ENCODE assay signal across 9 cellular contexts in genomic region chr7:30920584-30921539, GRCh38. TPM values are rescaled to one million over a fixed set of nuclear protein-coding genes. Genes with fewer than 3 reads are reported as not detected.
DNase-seq lines count a peak whose midpoint lies in the region; ATAC-seq and TF ChIP-seq lines count a peak whose summit lies in the region.
"Had no signal": no experiment of that assay in that cellular context is flagged by ENCODE, and none has a peak within 500 bp of the region (broad histone marks: within the 10 kb centered on the region; RNA-seq: fewer than 3 reads in every experiment).

No MANE protein-coding gene starts in this region.

- POLR2A ChIA-PET in Panc1 (lab: Charles Lee), result no interaction called here

- DNase-seq in Panc1 (ENCODE audit: low read depth, low spot score), result no peak
- peak; percentile 33 for DNase-seq in fibroblast of villous mesenchyme (ENCODE audit: low read depth)
- DNase-seq in osteoblast (ENCODE audit: insufficient read length, low spot score, missing footprints), result peak; percentile 91
- DNase-seq in cerebellar cortex (ENCODE audit: low spot score), result no peak
- no peak for DNase-seq in RKO (ENCODE audit: low spot score)

- in situ Hi-C loops in Panc1 (cut with HindIII; ENCODE audit: low pct_unique_long_range_greater_than_20kb, low sequenced_read_pairs), result no loop called here

- CTCF ChIA-PET in Panc1 (lab: Charles Lee), result no interaction called here

- peak overlapping the region in 6 of 11 experiments; percentile 7 to 48 (median 42); a peak in 13 of 22 replicates for H3K4me2 ChIP-seq in BLaER1 treated with 17β-estradiol and CSF1 and Interleukin-3, amounts not matched to agents 10 nM and 100 nM
- H3K4me2 ChIP-seq in osteoblast (ENCODE audit: insufficient read depth, low read length), result no peak overlapping the region

- BruUV-seq in Panc1 (replicated peaks; lab: Mats Ljungman, UMichigan), result no TSS peak

- peak overlapping the region; percentile 60 for H2AFZ ChIP-seq in osteoblast (ENCODE audit: low read length)

- ATAC-seq in Panc1, result 0 out of 2 replicates have a peak, but pooled peaks have one; percentile 31
- no peak for ATAC-seq in HG02759 (IDR thresholded peaks at IDR 0.05; ENCODE audit: unreplicated experiment)
- ATAC-seq in GM21529 (IDR thresholded peaks at IDR 0.05; ENCODE audit: unreplicated experiment), result no peak

- no peak overlapping the region for H3K9ac ChIP-seq in BLaER1 treated with 17β-estradiol and CSF1 and Interleukin-3, amounts not matched to agents 10 nM and 100 nM

- H3K79me2 ChIP-seq in osteoblast (ENCODE audit: insufficient read depth, low read length), result no peaks in the 10 kb centered on the region

- no peak overlapping the region for H3K27ac ChIP-seq in BLaER1 treated with 17β-estradiol and CSF1 and Interleukin-3, amounts not matched to agents 10 nM and 100 nM
- no peak overlapping the region for H3K27ac ChIP-seq in Panc1 (ENCODE audit: low read length)
- no peak overlapping the region for H3K27ac ChIP-seq in osteoblast (ENCODE audit: low read depth, low read length)

- no peaks in the 10 kb centered on the region for H3K36me3 ChIP-seq in BLaER1 treated with 17β-estradiol and CSF1 and Interleukin-3, amounts not matched to agents 10 nM and 100 nM
- no peaks in the 10 kb centered on the region for H3K36me3 ChIP-seq in Panc1 (ENCODE audit: control insufficient read depth, insufficient read depth, low read length)
- H3K36me3 ChIP-seq in osteoblast (ENCODE audit: insufficient read depth, low read length), result no peaks in the 10 kb centered on the region

- intact Hi-C loops in Panc1 (cut with micrococcal nuclease; ENCODE audit: unreplicated experiment), result no loop called here

- H3K27me3 ChIP-seq in BLaER1 treated with 17β-estradiol and CSF1 and Interleukin-3, amounts not matched to agents 10 nM and 100 nM, result no peaks in the 10 kb centered on the region
- H3K27me3 ChIP-seq in Panc1 (ENCODE audit: control insufficient read depth, insufficient read depth, low read length), result no peaks in the 10 kb centered on the region
- H3K27me3 ChIP-seq in osteoblast (ENCODE audit: insufficient read depth, low read length), result no peaks in the 10 kb centered on the region

- peaks cover 0 to 15% (median 0%) of the 10 kb centered on the region in 11 experiments; a peak in 2 of 22 replicates for H4K20me1 ChIP-seq in BLaER1 treated with 17β-estradiol and CSF1 and Interleukin-3, amounts not matched to agents 10 nM and 100 nM
- H4K20me1 ChIP-seq in osteoblast (ENCODE audit: insufficient read depth, low read length), result no peaks in the 10 kb centered on the region

- no peak for TF ChIP-seq CTCF in Panc1 (IDR thresholded peaks at IDR 0.05)
- no peak for TF ChIP-seq CTCF in fibroblast of villous mesenchyme (IDR thresholded peaks at IDR 0.05; ENCODE audit: insufficient read depth, low read depth, low read length)
- TF ChIP-seq CTCF in osteoblast (IDR thresholded peaks at IDR 0.05; ENCODE audit: extremely low read depth, low read depth, low read length), result no peak

- no peaks in the 10 kb centered on the region for H3K9me3 ChIP-seq in BLaER1 treated with 17β-estradiol and CSF1 and Interleukin-3, amounts not matched to agents 10 nM and 100 nM (replicated peaks in 1 of 11)
- H3K9me3 ChIP-seq in Panc1 (ENCODE audit: control insufficient read depth, insufficient read depth, low read depth, low read length) (no peaks in the 10 kb centered on the region), osteoblast (ENCODE audit: low read depth, low read length) (no peaks in the 10 kb centered on the region)

- no peak overlapping the region for H3K4me3 ChIP-seq in BLaER1 treated with 17β-estradiol and CSF1 and Interleukin-3, amounts not matched to agents 10 nM and 100 nM
- no peak overlapping the region for H3K4me3 ChIP-seq in Panc1 (ENCODE audit: low read depth in 2 of 2, low read length in 2 of 2)
- H3K4me3 ChIP-seq in fibroblast of villous mesenchyme (ENCODE audit: low read depth, low read length), result no peak overlapping the region
- H3K4me3 ChIP-seq in osteoblast (ENCODE audit: insufficient read depth, low read length), result no peak overlapping the region

- peaks cover 5 to 23% (median 14%) of the 10 kb centered on the region in 10 experiments for H3K4me1 ChIP-seq in BLaER1 treated with 17β-estradiol and CSF1 and Interleukin-3, amounts not matched to agents 10 nM and 100 nM
- H3K4me1 ChIP-seq in Panc1 (ENCODE audit: control insufficient read depth, insufficient read depth, low read length) (no peaks in the 10 kb centered on the region), osteoblast (ENCODE audit: insufficient read depth, low read length) (peaks cover 12% of the 10 kb centered on the region)

RNA-seq across cellular contexts. Expression of gene AQP1, which starts 9.2 kb away (rescaled TPM):
- total RNA-seq in Panc1 (2021; ENCODE audit: unreplicated experiment) (0.57 TPM), fibroblast of villous mesenchyme (11.9 and 25.0 TPM in 2 replicates), osteoblast (0.59 and 0.72 TPM in 2 replicates)
- 0.25 TPM for polyA plus RNA-seq in Panc1 (2012; ENCODE audit: insufficient read length)

RNA-seq across cellular contexts. Expression of gene GHRHR, which starts 42.9 kb away (rescaled TPM):
- not detected for total RNA-seq in Panc1 (2021; ENCODE audit: unreplicated experiment)
- polyA plus RNA-seq in Panc1 (2012; ENCODE audit: insufficient read length), result not detected
- total RNA-seq in fibroblast of villous mesenchyme, result not detected in 2 replicates
- not detected in 2 replicates for total RNA-seq in osteoblast
- total RNA-seq: activated B cell treated with CpG ODN at 0.5 μM for 24 hours had no signal

Comparison
In these comparisons a context has a peak if more than half of its experiments do, and no peak if none do; other contexts are left out.
1. DNase-seq: peak in fibroblast of villous mesenchyme (single experiment) and osteoblast (single experiment); none in Panc1 (single experiment), cerebellar cortex (single experiment) and RKO (single experiment).